ENCODE assay signal across 6 cellular contexts in the genomic region with DNA sequence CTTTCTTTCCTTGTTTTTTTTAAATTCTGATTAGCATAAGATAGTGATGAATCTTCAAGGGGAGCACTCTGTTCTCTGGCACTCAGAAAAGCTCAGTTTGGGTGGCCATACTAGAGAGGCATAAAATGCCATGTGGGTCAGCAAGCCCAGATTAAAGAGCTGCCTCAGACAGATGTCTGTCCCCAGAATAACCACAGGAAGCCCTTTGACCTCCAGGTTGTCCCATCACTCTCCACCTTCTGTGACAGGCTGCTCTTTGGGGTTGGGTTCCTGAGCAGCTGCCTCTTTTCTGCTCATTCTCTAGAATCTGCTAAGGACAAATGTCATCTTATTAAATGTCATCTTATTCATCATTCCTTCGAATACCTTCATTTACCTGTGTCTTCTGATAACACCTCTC.
"Had no signal": no experiment of that assay in that cellular context is flagged by ENCODE, and none has a peak within 500 bp of the region (broad histone marks: within the 10 kb centered on the region; RNA-seq: fewer than 3 reads in every experiment).

No MANE protein-coding gene starts in this region.

- H3K4me3 ChIP-seq: GM23338 had no signal

- ATAC-seq: GM23338, HepG2 had no signal

- H3K27ac ChIP-seq: HL-60 had no signal

- DNase-seq: H9, HCEC 1CT, KBM-7 had no signal
